In the genomic region with DNA sequence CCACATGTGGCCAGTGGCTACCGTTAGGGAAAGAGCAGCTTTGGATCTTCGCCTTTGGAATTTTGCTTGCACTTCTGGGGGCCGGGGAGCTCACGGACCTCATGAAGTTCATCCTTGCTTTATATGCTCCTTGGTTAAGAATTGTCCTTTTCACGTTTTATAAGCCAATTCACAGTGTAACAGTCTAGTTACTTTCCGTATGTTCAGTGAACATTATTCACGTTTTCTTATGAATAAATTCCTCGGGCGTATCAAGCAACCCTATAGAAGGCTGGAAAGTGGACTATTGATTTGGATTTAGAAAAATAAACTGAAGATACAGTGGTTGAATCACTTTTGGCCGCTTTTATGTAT, we compare ENCODE assay signal across 8 cellular contexts. TPM values are rescaled to one million over a fixed set of nuclear protein-coding genes. Genes with fewer than 3 reads are reported as not detected.
DNase-seq lines count a peak whose midpoint lies in the region; ATAC-seq and TF ChIP-seq lines count a peak whose summit lies in the region.

No MANE protein-coding gene starts in this region.

- CTCF ChIA-PET in AG04449 (lab: Yijun Ruan, JAX), result interaction anchor here (0.6 to 1.0 kb wide), 2 partner anchors 31 to 146 kb away, joined by 3 read pairs; no protein-coding TSS in a partner anchor
- CTCF ChIA-PET in mammary epithelial cell (lab: Charles Lee; ENCODE audit: low non-redundant PET), result interaction anchor here (0.6 kb wide), 1 partner anchor 130 kb away, joined by 3 read pairs; no protein-coding TSS in a partner anchor

- no peak for DNase-seq in AG04449 (ENCODE audit: low read depth, low spot score)
- DNase-seq in mammary epithelial cell, result no peak
- DNase-seq in NCI-H2107 (lab: John Stamatoyannopoulos, UW), result no peak

- BruUV-seq in mammary epithelial cell (replicated peaks; lab: Mats Ljungman, UMichigan), result TSS peak; percentile 14

- TF ChIP-seq CTCF in AG04449 (IDR thresholded peaks at IDR 0.05; ENCODE audit: insufficient read depth, low read length, missing control alignments) (no peak), mammary epithelial cell (conservative IDR thresholded peaks at IDR 0.05 in 1 of 2, IDR thresholded peaks at IDR 0.05 in 1 of 2; ENCODE audit: extremely low read depth in 1 of 2, insufficient read depth in 1 of 2, low read depth in 1 of 2, low read length in 2 of 2) (no peak)

- H3K9me3 ChIP-seq in HUES6 (ENCODE audit: control insufficient read depth, insufficient read depth, low read depth, low read length) (no peaks in the 10 kb centered on the region), mammary epithelial cell (replicated peaks; ENCODE audit: insufficient read depth, low read length) (no peaks in the 10 kb centered on the region), muscle layer of duodenum (ENCODE audit: control insufficient read depth in 1 of 2, low read length in 2 of 2) (no peaks in the 10 kb centered on the region)

- no peak overlapping the region for H3K27ac ChIP-seq in HUES6 (ENCODE audit: low read depth, low read length)
- peak overlapping the region; percentile 89 for H3K27ac ChIP-seq in mammary epithelial cell (ENCODE audit: insufficient read depth, low read depth, low read length)
- peak overlapping the region; percentile 50 for H3K27ac ChIP-seq in muscle layer of duodenum (ENCODE audit: low read length)

- 9% methylated on average over 10 of the region's 10 CpGs for WGBS in mammary epithelial cell (ENCODE audit: low coverage, missing lambda C conversion rate)

- H3K27me3 ChIP-seq in HUES6 (ENCODE audit: control insufficient read depth, insufficient read depth, low read length) (no peaks in the 10 kb centered on the region), mammary epithelial cell (ENCODE audit: insufficient read depth, low read length) (no peaks in the 10 kb centered on the region), muscle layer of duodenum (ENCODE audit: low read depth, low read length) (no peaks in the 10 kb centered on the region)

- in situ Hi-C loops in mammary epithelial cell (cut with MboI; ENCODE audit: low sequenced_read_pairs in 2 of 2), result no loop called here

- H3K4me2 ChIP-seq in mammary epithelial cell (ENCODE audit: insufficient read depth, low read depth, low read length), result peak overlapping the region; percentile 90

- H3K4me1 ChIP-seq in HUES6 (ENCODE audit: control insufficient read depth, insufficient read depth, low read length) (peaks cover 27% of the 10 kb centered on the region), mammary epithelial cell (ENCODE audit: insufficient read depth, low read length) (peaks cover 46% of the 10 kb centered on the region), muscle layer of duodenum (ENCODE audit: control insufficient read depth in 1 of 2, insufficient read depth in 2 of 2, low read length in 2 of 2) (no peaks in the 10 kb centered on the region)

- POLR2A ChIA-PET in AG04449 (lab: Yijun Ruan, JAX), result interaction anchor here (0.7 to 1.3 kb wide), 2 partner anchors 22 to 229 kb away, joined by 3 read pairs; no protein-coding TSS in a partner anchor

- H3K9ac ChIP-seq in HUES6 (ENCODE audit: low read length) (peak overlapping the region; percentile 42), mammary epithelial cell (ENCODE audit: insufficient read depth, low read length) (peak overlapping the region; percentile 95)

- intact Hi-C loops in mammary epithelial cell (cut with micrococcal nuclease), result loop anchor here (1.0 kb wide), 1 partner anchor 45 kb away; no protein-coding TSS in a partner anchor

- peak overlapping the region; percentile 89 for H2AFZ ChIP-seq in mammary epithelial cell (ENCODE audit: low read depth, low read length)

- no peaks in the 10 kb centered on the region for H4K20me1 ChIP-seq in mammary epithelial cell (ENCODE audit: insufficient read depth, low read length)

- dilution Hi-C loops in mammary epithelial cell (cut with HindIII; ENCODE audit: low sequenced_read_pairs), result loop anchor here (5.0 to 10.0 kb wide), 2 partner anchors 41 to 114 kb away; no protein-coding TSS in a partner anchor

- peaks cover 42% of the 10 kb centered on the region for H3K79me2 ChIP-seq in mammary epithelial cell (ENCODE audit: insufficient read depth, low read length)

- H3K36me3 ChIP-seq in HUES6 (ENCODE audit: control insufficient read depth, insufficient read depth, low read length) (peaks cover 6% of the 10 kb centered on the region; the same call in 1 of the 2 replicates), mammary epithelial cell (ENCODE audit: insufficient read depth, low read length) (peaks cover 4% of the 10 kb centered on the region), muscle layer of duodenum (ENCODE audit: control insufficient read depth in 1 of 2, insufficient read depth in 2 of 2, low read length in 2 of 2) (peaks cover 4 to 16% of the 10 kb centered on the region in 2 donors)

- ATAC-seq in HG03521 (IDR thresholded peaks at IDR 0.05; ENCODE audit: unreplicated experiment), result no peak
- ATAC-seq in HG03175 (IDR thresholded peaks at IDR 0.05; ENCODE audit: unreplicated experiment), result no peak
- ATAC-seq in HG02588 (IDR thresholded peaks at IDR 0.05; ENCODE audit: unreplicated experiment), result no peak

- peak overlapping the region; percentile 88 for H3K4me3 ChIP-seq in AG04449 (ENCODE audit: low read depth, low read length)
- H3K4me3 ChIP-seq in HUES6 (ENCODE audit: low read depth, low read length), result peak overlapping the region; percentile 89
- H3K4me3 ChIP-seq in mammary epithelial cell (replicated peaks in 1 of 3; ENCODE audit: insufficient read depth in 1 of 3, low read depth in 2 of 3, low read length in 3 of 3), result peak overlapping the region; percentile 70 to 99 (median 74)
- H3K4me3 ChIP-seq in muscle layer of duodenum (ENCODE audit: low read depth in 1 of 2, low read length in 2 of 2), result peak overlapping the region; percentile 92 to 95

RNA-seq across cellular contexts. Expression of gene PDLIM5, which starts 0.7 kb away (rescaled TPM):
- total RNA-seq in mammary epithelial cell, result 100 to 1,000 TPM; 199 to 225 TPM
- 160 TPM for polyA plus RNA-seq in mammary epithelial cell
- polyA minus RNA-seq in mammary epithelial cell, result 237 TPM
